2 cellular contexts compared by ENCODE assay signal in genomic region chr18:79945118-79946042, GRCh38.
TF ChIP-seq lines count a peak whose summit lies in the region.

No MANE protein-coding gene starts in this region.

TF ChIP-seq in GM23338, 12 proteins besides CTCF, POLR2A, EP300 and RAD21:
- TF ChIP-seq ETS1 (IDR thresholded peaks at IDR 0.05) (no peak), ZNF114 (CRISPR knock-in tag; IDR thresholded peaks at IDR 0.05) (no peak), REST (IDR thresholded peaks at IDR 0.05; ENCODE audit: unreplicated experiment) (no peak), EZH2 (IDR thresholded peaks at IDR 0.05; ENCODE audit: low read depth, unreplicated experiment) (no peak), ZNF331 (CRISPR knock-in tag; IDR thresholded peaks at IDR 0.05; ENCODE audit: low read depth) (no peak), CREB1 (CRISPR knock-in tag; IDR thresholded peaks at IDR 0.05; ENCODE audit: low read depth) (no peak), JUNB (IDR thresholded peaks at IDR 0.05; ENCODE audit: unreplicated experiment) (no peak), EZH2phosphoT487 (IDR thresholded peaks at IDR 0.05; ENCODE audit: unreplicated experiment) (no peak), NANOG (IDR thresholded peaks at IDR 0.05; ENCODE audit: borderline replicate concordance) (no peak), ZNF462 (CRISPR knock-in tag; IDR thresholded peaks at IDR 0.05) (no peak), STAT1 (IDR thresholded peaks at IDR 0.05; ENCODE audit: unreplicated experiment) (no peak), POLR2AphosphoS5 (IDR thresholded peaks at IDR 0.05; ENCODE audit: low read depth) (no peak)

TF ChIP-seq in HepG2, 621 proteins besides CTCF, POLR2A, EP300 and RAD21:
- peak; percentile 44 for TF ChIP-seq ZNF687 (CRISPR knock-in tag; IDR thresholded peaks at IDR 0.05)
- TF ChIP-seq AGO2 (optimal IDR thresholded peaks at IDR 0.05; ENCODE audit: low read depth, low read length): peak; percentile 19
- TF ChIP-seq RBFOX2 (IDR thresholded peaks at IDR 0.05; ENCODE audit: low read depth, low read length): 0 out of 2 replicates have a peak, but pooled peaks have one; percentile 25
- TF ChIP-seq SPEN (CRISPR knock-in tag; IDR thresholded peaks at IDR 0.05; ENCODE audit: low read depth): peak; percentile 34; the same call in 1 of the 2 replicates
- no peak for TF ChIP-seq THAP8 (CRISPR knock-in tag; IDR thresholded peaks at IDR 0.05; ENCODE audit: borderline replicate concordance)
